Comparison of ENCODE assay signal across 13 cellular contexts in the genomic region with DNA sequence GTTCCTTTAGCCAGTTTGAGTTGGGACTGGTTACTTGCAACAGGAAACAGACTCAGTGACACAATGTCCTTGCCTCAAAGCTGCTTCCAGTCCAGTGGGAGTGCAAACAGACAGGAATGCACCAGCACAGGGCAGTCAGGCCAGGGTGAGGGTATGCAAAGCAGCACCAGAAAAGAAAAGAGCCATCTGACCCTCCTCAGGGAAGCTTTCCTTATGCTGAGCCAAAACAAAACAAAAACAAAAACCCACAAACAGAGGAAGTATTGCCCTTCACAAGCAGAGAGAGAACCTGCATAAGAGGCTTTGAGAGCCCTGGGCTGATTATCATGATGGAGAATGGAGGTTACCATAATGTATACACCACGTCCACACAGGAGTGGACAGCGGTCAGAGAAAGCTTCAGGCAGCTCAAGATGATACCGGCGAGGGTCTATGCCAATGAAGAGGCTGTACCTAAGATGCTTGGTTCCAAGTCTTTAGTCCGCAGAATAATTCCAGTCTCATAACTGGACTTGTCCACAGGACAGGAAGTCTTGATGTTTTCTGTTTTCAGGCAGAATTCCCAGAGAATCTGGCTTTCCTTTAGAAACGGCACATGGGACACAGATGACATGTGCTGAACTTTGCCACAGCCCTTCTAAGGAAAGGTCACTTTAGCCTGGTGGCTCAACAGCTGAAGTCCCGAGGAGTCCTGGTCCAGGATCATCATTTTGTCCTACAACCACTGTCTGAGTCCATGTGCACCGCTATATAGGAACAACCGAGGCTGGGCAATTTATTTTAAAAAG.
DNase-seq lines count a peak whose midpoint lies in the region; ATAC-seq and TF ChIP-seq lines count a peak whose summit lies in the region.
"Had no signal": no experiment of that assay in that cellular context is flagged by ENCODE, and none has a peak within 500 bp of the region (broad histone marks: within the 10 kb centered on the region; RNA-seq: fewer than 3 reads in every experiment).

No MANE protein-coding gene starts in this region.

- DNase-seq in GM12864 (ENCODE audit: low read depth), result peak; percentile 10
- DNase-seq in dorsolateral prefrontal cortex, result no peak
- DNase-seq in CD14-positive monocyte (ENCODE audit: low spot score), result no peak
- DNase-seq in Calu3, result no peak
- no peak for DNase-seq in mucosa of gallbladder (ENCODE audit: low spot score)
- DNase-seq: MV-4-11; NCI-H524; nucleus accumbens; SIG-M5; stimulated activated naive CD4-positive, alpha-beta T cell treated with Interleukin-2 at 50 U/mL for 16 hours had no signal

- no TSS peak for BruUV-seq in Calu3 (replicated peaks; lab: Mats Ljungman, UMichigan)

- H3K4me3 ChIP-seq in GM12864 (ENCODE audit: low read depth, low read length), result no peak overlapping the region
- H3K4me3 ChIP-seq in dorsolateral prefrontal cortex, result no peak overlapping the region

- H3K9me3 Mint-ChIP-seq in CD14-positive monocyte (peaks cover 0 to 1% (median 0%) of the 10 kb centered on the region in 7 donors), Calu3 (ENCODE audit: low read depth, unreplicated experiment) (no peaks in the 10 kb centered on the region)

- H3K36me3 Mint-ChIP-seq in CD14-positive monocyte (peaks cover 71 to 89% of the 10 kb centered on the region in 2 donors), Calu3 (ENCODE audit: insufficient read depth, unreplicated experiment) (peaks cover 33% of the 10 kb centered on the region)

- TF ChIP-seq CTCF in GM12864 (IDR thresholded peaks at IDR 0.05; ENCODE audit: low read depth, low read length, missing control alignments) (no peak), dorsolateral prefrontal cortex (IDR thresholded peaks at IDR 0.05 in 54 of 56, conservative IDR thresholded peaks at IDR 0.05 in 2 of 56; ENCODE audit: low read depth in 1 of 56, partially characterized antibody in 56 of 56) (no peak), CD14-positive monocyte (IDR thresholded peaks at IDR 0.05) (no peak), Calu3 (IDR thresholded peaks at IDR 0.05; ENCODE audit: unreplicated experiment) (no peak)

- H3K27me3 ChIP-seq in dorsolateral prefrontal cortex, result peaks cover 0 to 26% (median 0%) of the 10 kb centered on the region in 45 donors

- H3K27ac Mint-ChIP-seq in CD14-positive monocyte, result peak overlapping the region in 3 of 7 donors; percentile 2 to 29 (median 5)
- no peak overlapping the region for H3K27ac Mint-ChIP-seq in Calu3 (ENCODE audit: unreplicated experiment)

- intact Hi-C loops in dorsolateral prefrontal cortex (cut with DNase I) (no loop called here), CD14-positive monocyte (cut with micrococcal nuclease) (no loop called here), Calu3 (cut with micrococcal nuclease; ENCODE audit: unreplicated experiment) (no loop called here)

- ATAC-seq in GM19351 (IDR thresholded peaks at IDR 0.05; ENCODE audit: unreplicated experiment) (peak; percentile 62), HG02885 (IDR thresholded peaks at IDR 0.05; ENCODE audit: poor library complexity, unreplicated experiment) (peak; percentile 64), HG03135 (IDR thresholded peaks at IDR 0.05; ENCODE audit: unreplicated experiment) (no peak)

- peak overlapping the region in 31 of 59 donors; percentile 4 to 79 (median 40) for H3K27ac ChIP-seq in dorsolateral prefrontal cortex

- CTCF ChIA-PET in Calu3 (lab: Charles Lee), result interaction anchor here (1.0 kb wide), 1 partner anchor 9 kb away, joined by 4 read pairs; no protein-coding TSS in a partner anchor

- no peak overlapping the region for H3K4me3 Mint-ChIP-seq in CD14-positive monocyte
- H3K4me3 Mint-ChIP-seq in Calu3 (ENCODE audit: low read depth, unreplicated experiment), result no peak overlapping the region

- H3K27me3 Mint-ChIP-seq in CD14-positive monocyte (ENCODE audit: low read depth in 3 of 3) (no peaks in the 10 kb centered on the region), Calu3 (ENCODE audit: unreplicated experiment) (no peaks in the 10 kb centered on the region)

- H3K4me1 Mint-ChIP-seq in CD14-positive monocyte (no peaks in the 10 kb centered on the region), Calu3 (ENCODE audit: low read depth, unreplicated experiment) (peaks cover 9% of the 10 kb centered on the region)
